In the genomic region with DNA sequence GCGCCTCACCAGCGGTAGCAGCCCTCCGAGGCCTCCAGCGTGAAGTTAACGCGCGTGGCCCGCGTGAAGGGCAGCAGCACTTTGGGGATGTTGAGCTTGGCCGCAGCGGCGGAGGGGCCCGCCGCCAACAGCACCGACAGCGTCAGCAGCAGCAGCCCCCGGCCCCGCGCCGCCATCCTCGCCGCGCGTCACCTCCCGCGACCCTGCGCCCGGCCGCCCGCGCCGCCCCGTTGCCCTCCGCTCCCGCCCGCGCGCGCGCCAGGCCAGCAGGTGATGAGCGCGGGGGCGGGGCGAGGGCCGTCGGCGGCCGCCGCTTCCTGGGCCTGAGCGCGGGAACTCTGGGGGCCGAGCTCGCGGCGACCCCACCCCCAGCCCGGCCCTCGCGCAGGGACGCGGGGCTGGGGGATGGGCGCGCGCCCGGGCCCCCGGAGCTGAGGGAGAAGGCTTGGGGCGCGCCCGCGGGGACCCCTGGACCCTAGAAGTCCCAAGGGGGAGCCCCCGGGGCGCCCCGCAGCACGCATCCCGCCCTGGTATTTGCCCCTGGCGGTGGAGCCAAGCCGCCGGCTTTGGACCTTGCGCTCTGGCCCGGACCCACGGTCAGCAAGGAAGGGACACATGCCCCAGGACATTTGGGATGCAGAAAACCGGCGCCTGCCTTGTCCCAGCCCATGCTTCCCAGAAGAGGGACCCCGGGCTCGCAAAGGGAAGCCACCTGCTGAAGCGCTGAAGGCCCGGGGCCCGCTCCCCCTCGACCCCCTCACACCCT, we compare ENCODE assay signal across 1 cellular context.
A peak's percentile ranks its signal among the peaks of the same experiment; 100 is the strongest.
TF ChIP-seq lines count a peak whose summit lies in the region.

A gene (minus strand): TSS at position 272 of the 766 bp plus-strand sequence. CDS start 96 bp downstream, at position 176.

TF ChIP-seq in HepG2, 621 proteins besides CTCF, POLR2A, EP300 and RAD21 (continues in another document):
- TF ChIP-seq ZSCAN20 (CRISPR knock-in tag; IDR thresholded peaks at IDR 0.05; ENCODE audit: borderline replicate concordance) (0 out of 2 replicates have a peak, but pooled peaks have one; percentile 44), ZNF274 (CRISPR knock-in tag; IDR thresholded peaks at IDR 0.05) (no peak), YEATS4 (CRISPR knock-in tag; IDR thresholded peaks at IDR 0.05; ENCODE audit: borderline replicate concordance) (peak; percentile 76; the same call in 1 of the 2 replicates), HOXD1 (CRISPR knock-in tag; IDR thresholded peaks at IDR 0.05) (no peak), ZSCAN29 (CRISPR knock-in tag; conservative IDR thresholded peaks at IDR 0.05) (0 out of 2 replicates have a peak, but pooled peaks have one; percentile 18), KDM3A (CRISPR knock-in tag; IDR thresholded peaks at IDR 0.05; ENCODE audit: low read depth) (0 out of 2 replicates have a peak, but pooled peaks have one; percentile 29), HIVEP1 (CRISPR knock-in tag; IDR thresholded peaks at IDR 0.05) (peak; percentile 13; the same call in 1 of the 2 replicates), SAP130 (CRISPR knock-in tag; IDR thresholded peaks at IDR 0.05; ENCODE audit: low read depth) (peak; percentile 14), PHF21A (CRISPR knock-in tag; IDR thresholded peaks at IDR 0.05) (peak; percentile 75), FOXM1 (CRISPR knock-in tag; IDR thresholded peaks at IDR 0.05) (no peak), LCORL (IDR thresholded peaks at IDR 0.05) (no peak), LCORL (CRISPR knock-in tag; IDR thresholded peaks at IDR 0.05) (peak; percentile 51; the same call in 1 of the 2 replicates), NR1H2 (CRISPR knock-in tag; IDR thresholded peaks at IDR 0.05; ENCODE audit: borderline replicate concordance, low read depth) (no peak), ARNT2 (CRISPR knock-in tag; IDR thresholded peaks at IDR 0.05; ENCODE audit: low read depth) (peak; percentile 55; the same call in 1 of the 2 replicates), MIXL1 (CRISPR knock-in tag; IDR thresholded peaks at IDR 0.05) (no peak), ETV6 (CRISPR knock-in tag; conservative IDR thresholded peaks at IDR 0.05) (no peak), STAT5B (CRISPR knock-in tag; IDR thresholded peaks at IDR 0.05) (no peak), ZMAT3 (CRISPR knock-in tag; conservative IDR thresholded peaks at IDR 0.05) (0 out of 2 replicates have a peak, but pooled peaks have one; percentile 23)
- TF ChIP-seq, protein P1, sequence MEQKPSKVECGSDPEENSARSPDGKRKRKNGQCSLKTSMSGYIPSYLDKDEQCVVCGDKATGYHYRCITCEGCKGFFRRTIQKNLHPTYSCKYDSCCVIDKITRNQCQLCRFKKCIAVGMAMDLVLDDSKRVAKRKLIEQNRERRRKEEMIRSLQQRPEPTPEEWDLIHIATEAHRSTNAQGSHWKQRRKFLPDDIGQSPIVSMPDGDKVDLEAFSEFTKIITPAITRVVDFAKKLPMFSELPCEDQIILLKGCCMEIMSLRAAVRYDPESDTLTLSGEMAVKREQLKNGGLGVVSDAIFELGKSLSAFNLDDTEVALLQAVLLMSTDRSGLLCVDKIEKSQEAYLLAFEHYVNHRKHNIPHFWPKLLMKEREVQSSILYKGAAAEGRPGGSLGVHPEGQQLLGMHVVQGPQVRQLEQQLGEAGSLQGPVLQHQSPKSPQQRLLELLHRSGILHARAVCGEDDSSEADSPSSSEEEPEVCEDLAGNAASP (CRISPR knock-in tag; IDR thresholded peaks at IDR 0.05; ENCODE audit: borderline replicate concordance), result peak; percentile 29; the same call in 1 of the 2 replicates
- TF ChIP-seq, protein P2, sequence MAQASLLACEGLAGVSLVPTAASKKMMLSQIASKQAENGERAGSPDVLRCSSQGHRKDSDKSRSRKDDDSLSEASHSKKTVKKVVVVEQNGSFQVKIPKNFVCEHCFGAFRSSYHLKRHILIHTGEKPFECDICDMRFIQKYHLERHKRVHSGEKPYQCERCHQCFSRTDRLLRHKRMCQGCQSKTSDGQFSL (CRISPR knock-in tag; IDR thresholded peaks at IDR 0.05), result 0 out of 2 replicates have a peak, but pooled peaks have one; percentile 13
- TF ChIP-seq, protein P3, sequence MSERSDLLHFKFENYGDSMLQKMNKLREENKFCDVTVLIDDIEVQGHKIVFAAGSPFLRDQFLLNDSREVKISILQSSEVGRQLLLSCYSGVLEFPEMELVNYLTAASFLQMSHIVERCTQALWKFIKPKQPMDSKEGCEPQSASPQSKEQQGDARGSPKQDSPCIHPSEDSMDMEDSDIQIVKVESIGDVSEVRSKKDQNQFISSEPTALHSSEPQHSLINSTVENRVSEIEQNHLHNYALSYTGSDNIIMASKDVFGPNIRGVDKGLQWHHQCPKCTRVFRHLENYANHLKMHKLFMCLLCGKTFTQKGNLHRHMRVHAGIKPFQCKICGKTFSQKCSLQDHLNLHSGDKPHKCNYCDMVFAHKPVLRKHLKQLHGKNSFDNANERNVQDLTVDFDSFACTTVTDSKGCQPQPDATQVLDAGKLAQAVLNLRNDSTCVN (CRISPR knock-in tag; IDR thresholded peaks at IDR 0.05; ENCODE audit: borderline replicate concordance), result no peak
- TF ChIP-seq, protein P4, sequence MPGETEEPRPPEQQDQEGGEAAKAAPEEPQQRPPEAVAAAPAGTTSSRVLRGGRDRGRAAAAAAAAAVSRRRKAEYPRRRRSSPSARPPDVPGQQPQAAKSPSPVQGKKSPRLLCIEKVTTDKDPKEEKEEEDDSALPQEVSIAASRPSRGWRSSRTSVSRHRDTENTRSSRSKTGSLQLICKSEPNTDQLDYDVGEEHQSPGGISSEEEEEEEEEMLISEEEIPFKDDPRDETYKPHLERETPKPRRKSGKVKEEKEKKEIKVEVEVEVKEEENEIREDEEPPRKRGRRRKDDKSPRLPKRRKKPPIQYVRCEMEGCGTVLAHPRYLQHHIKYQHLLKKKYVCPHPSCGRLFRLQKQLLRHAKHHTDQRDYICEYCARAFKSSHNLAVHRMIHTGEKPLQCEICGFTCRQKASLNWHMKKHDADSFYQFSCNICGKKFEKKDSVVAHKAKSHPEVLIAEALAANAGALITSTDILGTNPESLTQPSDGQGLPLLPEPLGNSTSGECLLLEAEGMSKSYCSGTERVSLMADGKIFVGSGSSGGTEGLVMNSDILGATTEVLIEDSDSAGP (CRISPR knock-in tag; IDR thresholded peaks at IDR 0.05; ENCODE audit: borderline replicate concordance), result 0 out of 2 replicates have a peak, but pooled peaks have one; percentile 64
- TF ChIP-seq, protein P5, sequence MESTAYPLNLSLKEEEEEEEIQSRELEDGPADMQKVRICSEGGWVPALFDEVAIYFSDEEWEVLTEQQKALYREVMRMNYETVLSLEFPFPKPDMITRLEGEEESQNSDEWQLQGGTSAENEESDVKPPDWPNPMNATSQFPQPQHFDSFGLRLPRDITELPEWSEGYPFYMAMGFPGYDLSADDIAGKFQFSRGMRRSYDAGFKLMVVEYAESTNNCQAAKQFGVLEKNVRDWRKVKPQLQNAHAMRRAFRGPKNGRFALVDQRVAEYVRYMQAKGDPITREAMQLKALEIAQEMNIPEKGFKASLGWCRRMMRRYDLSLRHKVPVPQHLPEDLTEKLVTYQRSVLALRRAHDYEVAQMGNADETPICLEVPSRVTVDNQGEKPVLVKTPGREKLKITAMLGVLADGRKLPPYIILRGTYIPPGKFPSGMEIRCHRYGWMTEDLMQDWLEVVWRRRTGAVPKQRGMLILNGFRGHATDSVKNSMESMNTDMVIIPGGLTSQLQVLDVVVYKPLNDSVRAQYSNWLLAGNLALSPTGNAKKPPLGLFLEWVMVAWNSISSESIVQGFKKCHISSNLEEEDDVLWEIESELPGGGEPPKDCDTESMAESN (CRISPR knock-in tag; conservative IDR thresholded peaks at IDR 0.05), result peak; percentile 66; the same call in 1 of the 2 replicates
- TF ChIP-seq, protein P6, sequence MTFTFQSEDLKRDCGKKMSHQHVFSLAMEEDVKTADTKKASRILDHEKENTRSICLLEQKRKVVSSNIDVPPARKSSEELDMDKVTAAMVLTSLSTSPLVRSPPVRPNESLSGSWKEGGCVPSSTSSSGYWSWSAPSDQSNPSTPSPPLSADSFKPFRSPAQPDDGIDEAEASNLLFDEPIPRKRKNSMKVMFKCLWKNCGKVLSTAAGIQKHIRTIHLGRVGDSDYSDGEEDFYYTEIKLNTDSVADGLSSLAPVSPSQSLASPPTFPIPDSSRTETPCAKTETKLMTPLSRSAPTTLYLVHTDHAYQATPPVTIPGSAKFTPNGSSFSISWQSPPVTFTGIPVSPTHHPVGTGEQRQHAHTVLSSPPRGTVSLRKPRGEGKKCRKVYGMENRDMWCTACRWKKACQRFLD (CRISPR knock-in tag; IDR thresholded peaks at IDR 0.05; ENCODE audit: borderline replicate concordance), result 0 out of 2 replicates have a peak, but pooled peaks have one; percentile 52
- TF ChIP-seq, protein P7, sequence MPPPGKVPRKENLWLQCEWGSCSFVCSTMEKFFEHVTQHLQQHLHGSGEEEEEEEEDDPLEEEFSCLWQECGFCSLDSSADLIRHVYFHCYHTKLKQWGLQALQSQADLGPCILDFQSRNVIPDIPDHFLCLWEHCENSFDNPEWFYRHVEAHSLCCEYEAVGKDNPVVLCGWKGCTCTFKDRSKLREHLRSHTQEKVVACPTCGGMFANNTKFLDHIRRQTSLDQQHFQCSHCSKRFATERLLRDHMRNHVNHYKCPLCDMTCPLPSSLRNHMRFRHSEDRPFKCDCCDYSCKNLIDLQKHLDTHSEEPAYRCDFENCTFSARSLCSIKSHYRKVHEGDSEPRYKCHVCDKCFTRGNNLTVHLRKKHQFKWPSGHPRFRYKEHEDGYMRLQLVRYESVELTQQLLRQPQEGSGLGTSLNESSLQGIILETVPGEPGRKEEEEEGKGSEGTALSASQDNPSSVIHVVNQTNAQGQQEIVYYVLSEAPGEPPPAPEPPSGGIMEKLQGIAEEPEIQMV (CRISPR knock-in tag; IDR thresholded peaks at IDR 0.05; ENCODE audit: low read depth), result peak; percentile 62; the same call in 1 of the 2 replicates
- TF ChIP-seq, protein P8, sequence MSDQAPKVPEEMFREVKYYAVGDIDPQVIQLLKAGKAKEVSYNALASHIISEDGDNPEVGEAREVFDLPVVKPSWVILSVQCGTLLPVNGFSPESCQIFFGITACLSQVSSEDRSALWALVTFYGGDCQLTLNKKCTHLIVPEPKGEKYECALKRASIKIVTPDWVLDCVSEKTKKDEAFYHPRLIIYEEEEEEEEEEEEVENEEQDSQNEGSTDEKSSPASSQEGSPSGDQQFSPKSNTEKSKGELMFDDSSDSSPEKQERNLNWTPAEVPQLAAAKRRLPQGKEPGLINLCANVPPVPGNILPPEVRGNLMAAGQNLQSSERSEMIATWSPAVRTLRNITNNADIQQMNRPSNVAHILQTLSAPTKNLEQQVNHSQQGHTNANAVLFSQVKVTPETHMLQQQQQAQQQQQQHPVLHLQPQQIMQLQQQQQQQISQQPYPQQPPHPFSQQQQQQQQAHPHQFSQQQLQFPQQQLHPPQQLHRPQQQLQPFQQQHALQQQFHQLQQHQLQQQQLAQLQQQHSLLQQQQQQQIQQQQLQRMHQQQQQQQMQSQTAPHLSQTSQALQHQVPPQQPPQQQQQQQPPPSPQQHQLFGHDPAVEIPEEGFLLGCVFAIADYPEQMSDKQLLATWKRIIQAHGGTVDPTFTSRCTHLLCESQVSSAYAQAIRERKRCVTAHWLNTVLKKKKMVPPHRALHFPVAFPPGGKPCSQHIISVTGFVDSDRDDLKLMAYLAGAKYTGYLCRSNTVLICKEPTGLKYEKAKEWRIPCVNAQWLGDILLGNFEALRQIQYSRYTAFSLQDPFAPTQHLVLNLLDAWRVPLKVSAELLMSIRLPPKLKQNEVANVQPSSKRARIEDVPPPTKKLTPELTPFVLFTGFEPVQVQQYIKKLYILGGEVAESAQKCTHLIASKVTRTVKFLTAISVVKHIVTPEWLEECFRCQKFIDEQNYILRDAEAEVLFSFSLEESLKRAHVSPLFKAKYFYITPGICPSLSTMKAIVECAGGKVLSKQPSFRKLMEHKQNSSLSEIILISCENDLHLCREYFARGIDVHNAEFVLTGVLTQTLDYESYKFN (CRISPR knock-in tag; conservative IDR thresholded peaks at IDR 0.05), result peak; percentile 57; the same call in 1 of the 2 replicates
- TF ChIP-seq, protein P9, sequence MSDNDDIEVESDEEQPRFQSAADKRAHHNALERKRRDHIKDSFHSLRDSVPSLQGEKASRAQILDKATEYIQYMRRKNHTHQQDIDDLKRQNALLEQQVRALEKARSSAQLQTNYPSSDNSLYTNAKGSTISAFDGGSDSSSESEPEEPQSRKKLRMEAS (IDR thresholded peaks at IDR 0.05), result peak; percentile 65
- TF ChIP-seq, protein P10, sequence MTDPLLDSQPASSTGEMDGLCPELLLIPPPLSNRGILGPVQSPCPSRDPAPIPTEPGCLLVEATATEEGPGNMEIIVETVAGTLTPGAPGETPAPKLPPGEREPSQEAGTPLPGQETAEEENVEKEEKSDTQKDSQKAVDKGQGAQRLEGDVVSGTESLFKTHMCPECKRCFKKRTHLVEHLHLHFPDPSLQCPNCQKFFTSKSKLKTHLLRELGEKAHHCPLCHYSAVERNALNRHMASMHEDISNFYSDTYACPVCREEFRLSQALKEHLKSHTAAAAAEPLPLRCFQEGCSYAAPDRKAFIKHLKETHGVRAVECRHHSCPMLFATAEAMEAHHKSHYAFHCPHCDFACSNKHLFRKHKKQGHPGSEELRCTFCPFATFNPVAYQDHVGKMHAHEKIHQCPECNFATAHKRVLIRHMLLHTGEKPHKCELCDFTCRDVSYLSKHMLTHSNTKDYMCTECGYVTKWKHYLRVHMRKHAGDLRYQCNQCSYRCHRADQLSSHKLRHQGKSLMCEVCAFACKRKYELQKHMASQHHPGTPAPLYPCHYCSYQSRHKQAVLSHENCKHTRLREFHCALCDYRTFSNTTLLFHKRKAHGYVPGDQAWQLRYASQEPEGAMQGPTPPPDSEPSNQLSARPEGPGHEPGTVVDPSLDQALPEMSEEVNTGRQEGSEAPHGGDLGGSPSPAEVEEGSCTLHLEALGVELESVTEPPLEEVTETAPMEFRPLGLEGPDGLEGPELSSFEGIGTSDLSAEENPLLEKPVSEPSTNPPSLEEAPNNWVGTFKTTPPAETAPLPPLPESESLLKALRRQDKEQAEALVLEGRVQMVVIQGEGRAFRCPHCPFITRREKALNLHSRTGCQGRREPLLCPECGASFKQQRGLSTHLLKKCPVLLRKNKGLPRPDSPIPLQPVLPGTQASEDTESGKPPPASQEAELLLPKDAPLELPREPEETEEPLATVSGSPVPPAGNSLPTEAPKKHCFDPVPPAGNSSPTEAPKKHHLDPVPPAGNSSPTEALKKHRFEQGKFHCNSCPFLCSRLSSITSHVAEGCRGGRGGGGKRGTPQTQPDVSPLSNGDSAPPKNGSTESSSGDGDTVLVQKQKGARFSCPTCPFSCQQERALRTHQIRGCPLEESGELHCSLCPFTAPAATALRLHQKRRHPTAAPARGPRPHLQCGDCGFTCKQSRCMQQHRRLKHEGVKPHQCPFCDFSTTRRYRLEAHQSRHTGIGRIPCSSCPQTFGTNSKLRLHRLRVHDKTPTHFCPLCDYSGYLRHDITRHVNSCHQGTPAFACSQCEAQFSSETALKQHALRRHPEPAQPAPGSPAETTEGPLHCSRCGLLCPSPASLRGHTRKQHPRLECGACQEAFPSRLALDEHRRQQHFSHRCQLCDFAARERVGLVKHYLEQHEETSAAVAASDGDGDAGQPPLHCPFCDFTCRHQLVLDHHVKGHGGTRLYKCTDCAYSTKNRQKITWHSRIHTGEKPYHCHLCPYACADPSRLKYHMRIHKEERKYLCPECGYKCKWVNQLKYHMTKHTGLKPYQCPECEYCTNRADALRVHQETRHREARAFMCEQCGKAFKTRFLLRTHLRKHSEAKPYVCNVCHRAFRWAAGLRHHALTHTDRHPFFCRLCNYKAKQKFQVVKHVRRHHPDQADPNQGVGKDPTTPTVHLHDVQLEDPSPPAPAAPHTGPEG (CRISPR knock-in tag; IDR thresholded peaks at IDR 0.05), result peak; percentile 79; the same call in 1 of the 2 replicates
- TF ChIP-seq, protein P11, sequence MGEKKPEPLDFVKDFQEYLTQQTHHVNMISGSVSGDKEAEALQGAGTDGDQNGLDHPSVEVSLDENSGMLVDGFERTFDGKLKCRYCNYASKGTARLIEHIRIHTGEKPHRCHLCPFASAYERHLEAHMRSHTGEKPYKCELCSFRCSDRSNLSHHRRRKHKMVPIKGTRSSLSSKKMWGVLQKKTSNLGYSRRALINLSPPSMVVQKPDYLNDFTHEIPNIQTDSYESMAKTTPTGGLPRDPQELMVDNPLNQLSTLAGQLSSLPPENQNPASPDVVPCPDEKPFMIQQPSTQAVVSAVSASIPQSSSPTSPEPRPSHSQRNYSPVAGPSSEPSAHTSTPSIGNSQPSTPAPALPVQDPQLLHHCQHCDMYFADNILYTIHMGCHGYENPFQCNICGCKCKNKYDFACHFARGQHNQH (CRISPR knock-in tag; IDR thresholded peaks at IDR 0.05), result peak; percentile 33; the same call in 1 of the 2 replicates
